In the genomic region with DNA sequence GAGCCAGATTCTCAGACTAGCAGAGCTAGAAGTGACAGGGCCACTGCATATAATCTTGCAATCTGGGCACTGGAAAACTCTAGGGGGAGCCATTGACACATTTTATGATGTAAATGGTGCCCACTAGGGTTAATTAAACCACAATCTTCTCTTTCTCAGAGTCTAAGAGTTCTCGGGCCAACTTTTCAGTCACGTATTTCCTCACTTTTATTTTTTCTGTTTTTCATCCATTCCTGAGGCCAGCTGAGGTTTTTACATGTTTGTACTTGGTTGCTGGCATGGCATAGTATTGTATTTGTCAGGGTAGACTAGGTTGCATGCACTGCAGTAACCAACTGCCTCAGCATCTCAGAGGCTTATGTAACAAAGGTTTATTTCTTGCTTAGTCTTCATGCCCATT, we compare ENCODE assay signal across 9 cellular contexts.
DNase-seq lines count a peak whose midpoint lies in the region; ATAC-seq, FAIRE-seq and TF ChIP-seq lines count a peak whose summit lies in the region.
"Had no signal": no experiment of that assay in that cellular context is flagged by ENCODE, and none has a peak within 500 bp of the region (broad histone marks: within the 10 kb centered on the region; RNA-seq: fewer than 3 reads in every experiment).

No MANE protein-coding gene starts in this region.

- no peak overlapping the region for H3K27ac ChIP-seq in K562 (ENCODE audit: extremely low read depth, low read depth, low read length)
- H3K27ac ChIP-seq: breast epithelium had no signal

- TF ChIP-seq CTCF in K562 (IDR thresholded peaks at IDR 0.05 in 2 of 3, conservative IDR thresholded peaks at IDR 0.05 in 1 of 3; ENCODE audit: insufficient read depth in 2 of 3, low read depth in 1 of 3, low read length in 3 of 3): peak; percentile 59 to 75 (median 60)

- WGBS in K562 (ENCODE audit: insufficient coverage, low coverage, missing lambda C conversion rate): 0% methylated on average over 2 of the region's 2 CpGs

- no TSS peak for BruUV-seq in K562 (replicated peaks; lab: Mats Ljungman, UMichigan)

- H3K4me3 ChIP-seq in K562: no peak overlapping the region
- H3K4me3 ChIP-seq: breast epithelium had no signal

- TF ChIP-seq EP300 in K562 (IDR thresholded peaks at IDR 0.05; ENCODE audit: low read length): no peak

- H3K4me2 ChIP-seq in K562 (ENCODE audit: insufficient read depth, low read length): no peak overlapping the region

- no peaks in the 10 kb centered on the region for H3K9me1 ChIP-seq in K562 (ENCODE audit: control insufficient read depth, insufficient read depth, low read length)

- peak; percentile 57 for ATAC-seq in GM21360 (IDR thresholded peaks at IDR 0.05; ENCODE audit: unreplicated experiment)
- peak; percentile 79 for ATAC-seq in K562
- ATAC-seq in HG02840 (IDR thresholded peaks at IDR 0.05; ENCODE audit: low FRiP score, unreplicated experiment): no peak
- ATAC-seq in HG03571 (IDR thresholded peaks at IDR 0.05; ENCODE audit: unreplicated experiment): no peak

- H4K20me1 ChIP-seq in K562 (replicated peaks; ENCODE audit: control insufficient read depth, insufficient read depth, low read length): no peaks in the 10 kb centered on the region

- TF ChIP-seq RAD21 in K562 (CRISPR knock-in tag; conservative IDR thresholded peaks at IDR 0.05 in 1 of 2, IDR thresholded peaks at IDR 0.05 in 1 of 2): peak; percentile 30 to 65; a peak in 3 of 4 replicates

- in situ Hi-C loops in ACHN (cut with HindIII; ENCODE audit: low pct_ligation_motif_present, low pct_unique_long_range_greater_than_20kb, low sequenced_read_pairs) (no loop called here), K562 (cut with MboI) (no loop called here)

- no peak overlapping the region for H2AFZ ChIP-seq in K562 (ENCODE audit: low read depth, low read length)

- DNase-seq in ACHN (peak; percentile 22), NCI-H345 treated with DMSO at 0.1 percent for 48 hours (lab: John Stamatoyannopoulos, UW; ENCODE audit: unreplicated experiment) (peak; percentile 20), K562 (ENCODE audit: extremely low read depth in 1 of 4, low spot score in 3 of 4) (peak; percentile 13 to 34 (median 22)), midbrain (lab: John Stamatoyannopoulos, UW) (peak; percentile 26), UCSD-AML1 (lab: John Stamatoyannopoulos, UW; ENCODE audit: unreplicated experiment) (no peak)

- CTCF ChIA-PET in K562 (lab: Yijun Ruan, JAX; ENCODE audit: low intra/inter-chr PET ratio): interaction anchor here (1.1 kb wide), 1 partner anchor 1032 kb away, joined by 3 read pairs; no protein-coding TSS in a partner anchor

- H3K9ac ChIP-seq in K562 (ENCODE audit: insufficient read depth in 1 of 2, low read depth in 2 of 2, low read length in 2 of 2): no peak overlapping the region

- POLR2A ChIA-PET in K562 (lab: Yijun Ruan, JAX): interaction anchor here (0.9 kb wide), 1 partner anchor 25 kb away, joined by 3 read pairs; no protein-coding TSS in a partner anchor

- H3K9me3 ChIP-seq in K562 (replicated peaks; ENCODE audit: control insufficient read depth, insufficient read depth, low read depth, low read length): no peaks in the 10 kb centered on the region
- H3K9me3 ChIP-seq: breast epithelium had no signal

- no peaks in the 10 kb centered on the region for H3K4me1 ChIP-seq in K562 (replicated peaks in 1 of 2; ENCODE audit: control insufficient read depth in 2 of 2, insufficient read depth in 2 of 2, low read length in 2 of 2)
- H3K4me1 ChIP-seq: breast epithelium had no signal

- peak; percentile 73 for FAIRE-seq in K562 (lab: Jason Lieb, UNC)

- TF ChIP-seq POLR2A in K562 (conservative IDR thresholded peaks at IDR 0.05): no peak

- no peaks in the 10 kb centered on the region for H3K27me3 ChIP-seq in K562 (ENCODE audit: control insufficient read depth in 2 of 2, insufficient read depth in 2 of 2, low read length in 2 of 2)
- H3K27me3 ChIP-seq: breast epithelium had no signal

- no peaks in the 10 kb centered on the region for H3K36me3 ChIP-seq in K562 (ENCODE audit: control insufficient read depth, insufficient read depth, low read length)
- H3K36me3 ChIP-seq: breast epithelium had no signal

- H3K79me2 ChIP-seq in K562 (ENCODE audit: control insufficient read depth, insufficient read depth, low read length): no peaks in the 10 kb centered on the region

- intact Hi-C loops in K562 (cut with micrococcal nuclease): no loop called here

TF ChIP-seq in K562, 482 proteins besides CTCF, POLR2A, EP300 and RAD21:
- TF ChIP-seq ZNF3 (CRISPR knock-in tag; IDR thresholded peaks at IDR 0.05) (no peak), KLF16 (IDR thresholded peaks at IDR 0.05) (0 out of 2 replicates have a peak, but pooled peaks have one; percentile 10), SRSF3 (IDR thresholded peaks at IDR 0.05; ENCODE audit: insufficient read depth, low read length) (no peak), CBX3 (IDR thresholded peaks at IDR 0.05; ENCODE audit: borderline replicate concordance in 1 of 2, low read length in 2 of 2) (no peak), RCOR1 (IDR thresholded peaks at IDR 0.05; ENCODE audit: borderline replicate concordance in 1 of 2, low read depth in 2 of 2, low read length in 2 of 2) (0 out of 4 replicates have a peak, but pooled peaks of 1 of the 2 experiments have one; percentile 15), ARHGAP35 (IDR thresholded peaks at IDR 0.05; ENCODE audit: partially characterized antibody) (no peak), RBFOX2 (IDR thresholded peaks at IDR 0.05; ENCODE audit: low read depth, low read length) (no peak), GATA2 (CRISPR knock-in tag; IDR thresholded peaks at IDR 0.05) (peak; percentile 73), ZNF212 (CRISPR knock-in tag; IDR thresholded peaks at IDR 0.05) (no peak)
- TF ChIP-seq, protein P1, sequence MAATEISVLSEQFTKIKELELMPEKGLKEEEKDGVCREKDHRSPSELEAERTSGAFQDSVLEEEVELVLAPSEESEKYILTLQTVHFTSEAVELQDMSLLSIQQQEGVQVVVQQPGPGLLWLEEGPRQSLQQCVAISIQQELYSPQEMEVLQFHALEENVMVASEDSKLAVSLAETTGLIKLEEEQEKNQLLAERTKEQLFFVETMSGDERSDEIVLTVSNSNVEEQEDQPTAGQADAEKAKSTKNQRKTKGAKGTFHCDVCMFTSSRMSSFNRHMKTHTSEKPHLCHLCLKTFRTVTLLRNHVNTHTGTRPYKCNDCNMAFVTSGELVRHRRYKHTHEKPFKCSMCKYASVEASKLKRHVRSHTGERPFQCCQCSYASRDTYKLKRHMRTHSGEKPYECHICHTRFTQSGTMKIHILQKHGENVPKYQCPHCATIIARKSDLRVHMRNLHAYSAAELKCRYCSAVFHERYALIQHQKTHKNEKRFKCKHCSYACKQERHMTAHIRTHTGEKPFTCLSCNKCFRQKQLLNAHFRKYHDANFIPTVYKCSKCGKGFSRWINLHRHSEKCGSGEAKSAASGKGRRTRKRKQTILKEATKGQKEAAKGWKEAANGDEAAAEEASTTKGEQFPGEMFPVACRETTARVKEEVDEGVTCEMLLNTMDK (IDR thresholded peaks at IDR 0.05; ENCODE audit: borderline replicate concordance, insufficient read depth, low read depth, low read length, poor library complexity, severe bottlenecking): peak; percentile 19
TF ChIP-seq in K562: peak in this region for 4.

Comparison
In these comparisons a context has a peak if more than half of its experiments do, and no peak if none do; other contexts are left out.
1. ATAC-seq: peak in GM21360 (single experiment) and K562 (single experiment); none in HG02840 (single experiment) and HG03571 (single experiment).